16 cellular contexts compared by ENCODE assay signal in genomic region chr9:6667080-6667479, GRCh38. TPM values are rescaled to one million over a fixed set of nuclear protein-coding genes. Genes with fewer than 3 reads are reported as not detected.
DNase-seq lines count a peak whose midpoint lies in the region; ATAC-seq, FAIRE-seq and TF ChIP-seq lines count a peak whose summit lies in the region.
"Had no signal": no experiment of that assay in that cellular context is flagged by ENCODE, and none has a peak within 500 bp of the region (broad histone marks: within the 10 kb centered on the region; RNA-seq: fewer than 3 reads in every experiment).

No MANE protein-coding gene starts in this region.

- TF ChIP-seq POLR2A in A549 (IDR thresholded peaks at IDR 0.05; ENCODE audit: low read length): no peak

- H3K27ac Mint-ChIP-seq in Caco-2 (ENCODE audit: unreplicated experiment): peak overlapping the region; percentile 56
- H3K27ac Mint-ChIP-seq in WTC11: no peak overlapping the region
- no peak overlapping the region for H3K27ac Mint-ChIP-seq in endothelial cell (ENCODE audit: unreplicated experiment)
- H3K27ac Mint-ChIP-seq: B cell; CD4-positive, alpha-beta T cell; CD8-positive, alpha-beta T cell had no signal

- peak overlapping the region; percentile 11 to 84; a peak in 4 of 6 replicates for H3K27ac ChIP-seq in A549
- H3K27ac ChIP-seq: BLaER1 treated with 17β-estradiol and CSF1 and Interleukin-3, amounts not matched to agents 10 nM and 100 nM; C4-2B had no signal

- intact Hi-C loops in Caco-2 (cut with micrococcal nuclease; ENCODE audit: unreplicated experiment) (loop anchor here (1.0 kb wide), 1 partner anchor 82 kb away; no protein-coding TSS in a partner anchor), sciatic nerve (cut with DNase I) (no loop called here)

- H3K4me3 Mint-ChIP-seq in Caco-2 (ENCODE audit: unreplicated experiment): no peak overlapping the region
- no peak overlapping the region for H3K4me3 Mint-ChIP-seq in WTC11
- H3K4me3 Mint-ChIP-seq in endothelial cell (ENCODE audit: unreplicated experiment): no peak overlapping the region
- H3K4me3 Mint-ChIP-seq: B cell; CD4-positive, alpha-beta T cell; CD8-positive, alpha-beta T cell had no signal

- no peak for TF ChIP-seq EP300 in A549 (IDR thresholded peaks at IDR 0.05)

- peaks cover 14% of the 10 kb centered on the region for H3K4me1 Mint-ChIP-seq in Caco-2 (ENCODE audit: low read depth, unreplicated experiment)
- H3K4me1 Mint-ChIP-seq in WTC11: peaks cover 12% of the 10 kb centered on the region
- H3K4me1 Mint-ChIP-seq in endothelial cell (ENCODE audit: unreplicated experiment): peaks cover 6% of the 10 kb centered on the region

- TF ChIP-seq CTCF in A549 (IDR thresholded peaks at IDR 0.05) (no peak), Caco-2 (IDR thresholded peaks at IDR 0.05; ENCODE audit: insufficient read depth in 1 of 2, low read depth in 1 of 2, low read length in 1 of 2, severe bottlenecking in 1 of 2, unreplicated experiment in 1 of 2) (no peak), WTC11 (IDR thresholded peaks at IDR 0.05) (no peak), endothelial cell (IDR thresholded peaks at IDR 0.05; ENCODE audit: unreplicated experiment) (no peak)

- TF ChIP-seq RAD21 in A549 (conservative IDR thresholded peaks at IDR 0.05 in 1 of 2, IDR thresholded peaks at IDR 0.05 in 1 of 2): no peak

- DNase-seq in A549 (ENCODE audit: low read depth in 1 of 2, low spot score in 1 of 2): no peak
- no peak for DNase-seq in Caco-2
- no peak for DNase-seq in WTC11 (ENCODE audit: low spot score)
- peak; percentile 18 for DNase-seq in sciatic nerve (ENCODE audit: low spot score)
- no peak for DNase-seq in endothelial cell (ENCODE audit: low spot score)
- no peak for DNase-seq in activated naive CD4-positive, alpha-beta T cell treated with Interleukin-2 at 50 U/mL for 16 hours
- DNase-seq in medulla oblongata (ENCODE audit: extremely low spot score): no peak
- DNase-seq: 8988T; CD4-positive, alpha-beta T cell; CD8-positive, alpha-beta T cell; DMS 273 treated with DMSO at 0.1 percent for 48 hours; DMS79; GDM1 had no signal

- CTCF ChIA-PET in A549 (lab: Yijun Ruan, JAX): interaction anchor here (0.6 to 8.7 kb wide), 26 partner anchors 10 to 643 kb away, joined by 3 to 111 read pairs (median 4); partner anchors contain the start of gene GLDC
- CTCF ChIA-PET in Caco-2 (lab: Charles Lee): interaction anchor here (0.6 to 1.4 kb wide), 5 partner anchors 11 to 76 kb away, joined by 3 to 7 read pairs (median 4); no protein-coding TSS in a partner anchor
- CTCF ChIA-PET in WTC11 (lab: Charles Lee): interaction anchor here (0.8 to 1.9 kb wide), 18 partner anchors 10 to 226 kb away, joined by 3 to 7 read pairs (median 4); no protein-coding TSS in a partner anchor

- peaks cover 36% of the 10 kb centered on the region for H3K36me3 Mint-ChIP-seq in Caco-2 (ENCODE audit: insufficient read depth, unreplicated experiment)
- peaks cover 35% of the 10 kb centered on the region for H3K36me3 Mint-ChIP-seq in WTC11
- H3K36me3 Mint-ChIP-seq in endothelial cell (ENCODE audit: low read depth, unreplicated experiment): no peaks in the 10 kb centered on the region
- H3K36me3 Mint-ChIP-seq: CD8-positive, alpha-beta T cell had no signal

- BruUV-seq in Caco-2 (replicated peaks; lab: Mats Ljungman, UMichigan): no TSS peak

- 94% methylated on average over 6 of the region's 6 CpGs for WGBS in A549 (ENCODE audit: missing lambda C conversion rate)

- no peaks in the 10 kb centered on the region for H3K9me3 Mint-ChIP-seq in Caco-2 (ENCODE audit: unreplicated experiment)
- no peaks in the 10 kb centered on the region for H3K9me3 Mint-ChIP-seq in WTC11
- H3K9me3 Mint-ChIP-seq in endothelial cell (ENCODE audit: unreplicated experiment): no peaks in the 10 kb centered on the region
- H3K9me3 Mint-ChIP-seq: CD4-positive, alpha-beta T cell; CD8-positive, alpha-beta T cell had no signal

- H3K36me3 ChIP-seq in Caco-2 (ENCODE audit: control insufficient read depth, insufficient read depth, low read length): no peaks in the 10 kb centered on the region
- H3K36me3 ChIP-seq: BLaER1 treated with 17β-estradiol and CSF1 and Interleukin-3, amounts not matched to agents 10 nM and 100 nM had no signal

- H3K9me3 ChIP-seq in A549 (no peaks in the 10 kb centered on the region), Caco-2 (no peaks in the 10 kb centered on the region)
- H3K9me3 ChIP-seq: BLaER1 treated with 17β-estradiol and CSF1 and Interleukin-3, amounts not matched to agents 10 nM and 100 nM had no signal

- FAIRE-seq in A549 (lab: Jason Lieb, UNC): no peak

- no peaks in the 10 kb centered on the region for H3K27me3 ChIP-seq in Caco-2 (replicated peaks; ENCODE audit: control insufficient read depth, insufficient read depth, low read length)
- H3K27me3 ChIP-seq: BLaER1 treated with 17β-estradiol and CSF1 and Interleukin-3, amounts not matched to agents 10 nM and 100 nM had no signal

- no peaks in the 10 kb centered on the region for H3K27me3 Mint-ChIP-seq in Caco-2 (ENCODE audit: insufficient read depth, unreplicated experiment)
- no peaks in the 10 kb centered on the region for H3K27me3 Mint-ChIP-seq in WTC11 (ENCODE audit: low read depth)
- peaks cover 2% of the 10 kb centered on the region for H3K27me3 Mint-ChIP-seq in endothelial cell (ENCODE audit: unreplicated experiment)
- H3K27me3 Mint-ChIP-seq: B cell; CD4-positive, alpha-beta T cell had no signal

- POLR2A ChIA-PET in A549 (lab: Yijun Ruan, JAX) (no interaction called here), Caco-2 (lab: Charles Lee) (interaction anchor here (0.5 to 0.6 kb wide), 2 partner anchors 12 to 21 kb away, joined by 7 to 8 read pairs; no protein-coding TSS in a partner anchor), WTC11 (lab: Charles Lee) (interaction anchor here (0.9 to 1.1 kb wide), 2 partner anchors 9 to 15 kb away, joined by 3 to 4 read pairs; no protein-coding TSS in a partner anchor)

- no peak for ATAC-seq in A549
- ATAC-seq in WTC11: peak; percentile 21; the same call in 1 of the 2 replicates
- ATAC-seq in sciatic nerve: no peak
- ATAC-seq: CD8-positive, alpha-beta T cell had no signal

- H3K4me3 ChIP-seq in A549 (no peak overlapping the region), Caco-2 (ENCODE audit: low read depth, low read length) (no peak overlapping the region)
- H3K4me3 ChIP-seq: BLaER1 treated with 17β-estradiol and CSF1 and Interleukin-3, amounts not matched to agents 10 nM and 100 nM had no signal

- H3K4me1 ChIP-seq in A549 (peaks cover 53% of the 10 kb centered on the region), Caco-2 (peaks cover 42% of the 10 kb centered on the region)
- H3K4me1 ChIP-seq: BLaER1 treated with 17β-estradiol and CSF1 and Interleukin-3, amounts not matched to agents 10 nM and 100 nM had no signal

- peak overlapping the region; percentile 22; the same call in 1 of the 3 replicates for H3K4me2 ChIP-seq in A549
- H3K4me2 ChIP-seq: BLaER1 treated with 17β-estradiol and CSF1 and Interleukin-3, amounts not matched to agents 10 nM and 100 nM had no signal

TF ChIP-seq in A549, 52 proteins besides CTCF, POLR2A, EP300 and RAD21 (continues in another document):
- TF ChIP-seq CHD4 (IDR thresholded peaks at IDR 0.05; ENCODE audit: borderline replicate concordance) (no peak), RARB (CRISPR knock-in tag; IDR thresholded peaks at IDR 0.05) (no peak), CEBPB (IDR thresholded peaks at IDR 0.05) (no peak), FOXS1 (CRISPR knock-in tag; IDR thresholded peaks at IDR 0.05) (no peak), ZC3H11A (IDR thresholded peaks at IDR 0.05) (no peak), GATA3 (IDR thresholded peaks at IDR 0.05; ENCODE audit: borderline replicate concordance) (no peak)
- TF ChIP-seq, protein P1, sequence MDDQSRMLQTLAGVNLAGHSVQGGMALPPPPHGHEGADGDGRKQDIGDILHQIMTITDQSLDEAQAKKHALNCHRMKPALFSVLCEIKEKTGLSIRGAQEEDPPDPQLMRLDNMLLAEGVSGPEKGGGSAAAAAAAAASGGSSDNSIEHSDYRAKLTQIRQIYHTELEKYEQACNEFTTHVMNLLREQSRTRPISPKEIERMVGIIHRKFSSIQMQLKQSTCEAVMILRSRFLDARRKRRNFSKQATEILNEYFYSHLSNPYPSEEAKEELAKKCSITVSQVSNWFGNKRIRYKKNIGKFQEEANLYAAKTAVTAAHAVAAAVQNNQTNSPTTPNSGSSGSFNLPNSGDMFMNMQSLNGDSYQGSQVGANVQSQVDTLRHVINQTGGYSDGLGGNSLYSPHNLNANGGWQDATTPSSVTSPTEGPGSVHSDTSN (IDR thresholded peaks at IDR 0.05): no peak

TF ChIP-seq in WTC11, 78 proteins besides CTCF, POLR2A, EP300 and RAD21:
- TF ChIP-seq GRHL2 (CRISPR knock-in tag; IDR thresholded peaks at IDR 0.05; ENCODE audit: insufficient replicate concordance, severe bottlenecking) (no peak), HMGA2 (CRISPR knock-in tag; IDR thresholded peaks at IDR 0.05) (peak; percentile 99)

RNA-seq across cellular contexts. Expression of gene GLDC, which starts 21.6 kb away (rescaled TPM):
- polyA plus RNA-seq in A549 (2011; rRNA removed) (18.8 and 20.6 TPM in 2 replicates), A549 (2017; fragmentation: RNase III; extraction: RNeasy Plus Mini Kit Qiagen cat#74134 plus additional on column Dnase treatment) (16.7 to 18.9 TPM (median 17.4 TPM) in 3 replicates)
- 12.7 and 16.5 TPM in 2 replicates for polyA plus RNA-seq in A549 (2012; cell fraction: cytosol; rRNA removed)
- polyA plus RNA-seq in A549 (2012; cell fraction: nucleus; rRNA removed): 34.8 and 47.9 TPM in 2 replicates
- 20.5 and 26.9 TPM in 2 replicates for polyA minus RNA-seq in A549 (2011; rRNA and poly(A)+ RNA removed)
- total RNA-seq in Caco-2 (2022) (276 and 320 TPM in 2 replicates), WTC11 (2021) (136 to 153 TPM (median 145 TPM) in 3 replicates), sciatic nerve (35.6 TPM), endothelial cell (ENCODE audit: unreplicated experiment) (29.1 TPM)
- total RNA-seq: CD4-positive, alpha-beta T cell; CD8-positive, alpha-beta T cell had no signal
